10 cellular contexts compared by ENCODE assay signal in the genomic region with DNA sequence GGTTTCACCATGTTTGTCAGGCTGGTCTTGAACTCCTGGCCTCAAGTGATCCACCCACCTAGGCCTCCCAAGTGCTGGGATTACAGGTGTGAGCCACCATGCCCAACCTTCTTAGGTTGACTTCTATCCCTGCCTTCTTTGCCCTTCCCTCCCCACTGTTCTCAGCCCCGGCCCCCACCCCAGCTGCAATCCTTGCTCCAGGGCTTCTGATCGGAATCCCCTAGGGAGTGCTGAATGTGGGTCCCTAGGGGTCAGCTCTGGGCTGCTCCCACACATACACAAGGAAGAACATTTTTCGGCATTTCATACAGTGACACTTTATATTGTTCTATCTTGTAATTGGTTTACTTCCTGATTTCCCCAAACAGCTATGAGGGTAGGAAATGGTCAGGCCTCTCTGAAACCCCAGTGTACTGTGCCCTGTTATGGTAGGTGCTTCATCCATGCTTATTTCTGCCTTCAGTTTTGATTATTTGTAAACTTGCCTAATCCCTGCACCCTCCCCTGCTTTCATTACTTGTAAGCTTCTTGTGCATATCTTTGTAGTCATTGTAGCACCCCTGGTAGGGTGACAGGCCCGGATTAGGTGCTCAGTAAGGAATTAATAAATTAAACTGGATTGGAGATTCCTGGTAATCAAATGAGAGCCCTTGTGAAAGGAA. TPM values are rescaled to one million over a fixed set of nuclear protein-coding genes. Genes with fewer than 3 reads are reported as not detected.
DNase-seq lines count a peak whose midpoint lies in the region; ATAC-seq and TF ChIP-seq lines count a peak whose summit lies in the region.
"Had no signal": no experiment of that assay in that cellular context is flagged by ENCODE, and none has a peak within 500 bp of the region (broad histone marks: within the 10 kb centered on the region; RNA-seq: fewer than 3 reads in every experiment).

No MANE protein-coding gene starts in this region.

- POLR2A ChIA-PET in IMR-90 (lab: Charles Lee; ENCODE audit: unreplicated experiment): interaction anchor here (1.4 kb wide), 1 partner anchor 116 kb away, joined by 3 read pairs; no protein-coding TSS in a partner anchor

- H3K4me2 ChIP-seq in IMR-90 (ENCODE audit: low read depth, low read length): no peak overlapping the region

- no peaks in the 10 kb centered on the region for H3K9me3 ChIP-seq in IMR-90 (ENCODE audit: control insufficient read depth, insufficient read depth, low read length)
- H3K9me3 ChIP-seq in adrenal gland (replicated peaks in 1 of 3): no peaks in the 10 kb centered on the region
- no peaks in the 10 kb centered on the region for H3K9me3 ChIP-seq in mesodermal cell (ENCODE audit: control insufficient read depth, low read length)
- no peaks in the 10 kb centered on the region for H3K9me3 ChIP-seq in suprapubic skin
- H3K9me3 ChIP-seq: MG63 had no signal

- no TSS peak for BruUV-seq in IMR-90 (replicated peaks; lab: Mats Ljungman, UMichigan)

- H4K5ac ChIP-seq in IMR-90 (ENCODE audit: low read depth, low read length): peak overlapping the region; percentile 62

- H3K4ac ChIP-seq in IMR-90 (ENCODE audit: low read depth, low read length): peak overlapping the region; percentile 54

- peak overlapping the region; percentile 63 for H2BK20ac ChIP-seq in IMR-90 (ENCODE audit: low read depth, low read length)

- H3K23ac ChIP-seq in IMR-90 (ENCODE audit: low read depth, low read length): peak overlapping the region; percentile 41; the same call in 1 of the 2 replicates

- TF ChIP-seq POLR2A in IMR-90 (IDR thresholded peaks at IDR 0.05; ENCODE audit: low read depth, low read length): no peak
- no peak for TF ChIP-seq POLR2A in adrenal gland (IDR thresholded peaks at IDR 0.05)
- TF ChIP-seq POLR2A in suprapubic skin (IDR thresholded peaks at IDR 0.05): no peak

- no peak for TF ChIP-seq CTCF in IMR-90 (conservative IDR thresholded peaks at IDR 0.05; ENCODE audit: low read depth, low read length)
- TF ChIP-seq CTCF in adrenal gland (IDR thresholded peaks at IDR 0.05): no peak
- no peak for TF ChIP-seq CTCF in suprapubic skin (IDR thresholded peaks at IDR 0.05)

- in situ Hi-C loops in IMR-90 (cut with MboI; ENCODE audit: low sequenced_read_pairs): no loop called here

- peak overlapping the region; percentile 62 for H4K91ac ChIP-seq in IMR-90 (ENCODE audit: insufficient read depth, low read depth, low read length)

- H3K9ac ChIP-seq in IMR-90 (ENCODE audit: low read depth, low read length): 0 out of 2 replicates have a peak overlapping the region, but pooled peaks have one; percentile 5

- CTCF ChIA-PET in IMR-90 (lab: Yijun Ruan, JAX): interaction anchor here (0.6 to 2.8 kb wide), 25 partner anchors 9 to 297 kb away, joined by 3 to 23 read pairs (median 4); a partner anchor contains a TSS

- WGBS in IMR-90 (ENCODE audit: extremely low coverage in 2 of 2, insufficient read length in 1 of 2), 2 experiments: no CpG with 5 or more reads among the region's 4 CpGs
- WGBS in adrenal gland, 4 donors: 47 to 90% (median 64%) methylated on average over 4 of the region's 4 CpGs
- WGBS in mesodermal cell (ENCODE audit: insufficient coverage in 2 of 2), 2 experiments: 75 to 91% methylated on average over 1 of the region's 4 CpGs
- 50% methylated on average over 4 of the region's 4 CpGs for WGBS in suprapubic skin

- H2AK5ac ChIP-seq in IMR-90 (ENCODE audit: low read depth, low read length): peak overlapping the region; percentile 38; the same call in 1 of the 2 replicates

- TF ChIP-seq RAD21 in IMR-90 (IDR thresholded peaks at IDR 0.05; ENCODE audit: low read length): no peak

- H2BK15ac ChIP-seq in IMR-90 (ENCODE audit: low read depth, low read length): peak overlapping the region; percentile 1; the same call in 2 of the 3 replicates

- peak overlapping the region; percentile 76 for H2BK120ac ChIP-seq in IMR-90 (ENCODE audit: low read depth, low read length)

- ATAC-seq in IMR-90 (ENCODE audit: low read depth): peak; percentile 7
- no peak for ATAC-seq in HG03520 (IDR thresholded peaks at IDR 0.05; ENCODE audit: unreplicated experiment)

- no peak overlapping the region for H3K4me3 ChIP-seq in IMR-90 (ENCODE audit: insufficient read depth, low read depth, low read length)
- H3K4me3 ChIP-seq in adrenal gland: no peak overlapping the region
- H3K4me3 ChIP-seq in mesodermal cell (ENCODE audit: extremely low read depth, insufficient read depth, low read length, poor library complexity, severe bottlenecking): no peak overlapping the region
- no peak overlapping the region for H3K4me3 ChIP-seq in suprapubic skin

- peak overlapping the region; percentile 20; the same call in 1 of the 2 replicates for H3K27ac ChIP-seq in IMR-90 (ENCODE audit: insufficient read depth, low read length)
- peak overlapping the region in 4 of 5 donors; percentile 14 to 65 (median 42) for H3K27ac ChIP-seq in adrenal gland
- peak overlapping the region; percentile 17 for H3K27ac ChIP-seq in mesodermal cell (ENCODE audit: low read depth, low read length, severe bottlenecking)
- peak overlapping the region; percentile 71 for H3K27ac ChIP-seq in suprapubic skin

- H3K18ac ChIP-seq in IMR-90 (ENCODE audit: low read depth, low read length): peak overlapping the region; percentile 10

- dilution Hi-C loops in IMR-90 (cut with HindIII; ENCODE audit: low sequenced_read_pairs, unreplicated experiment): no loop called here

- H3K14ac ChIP-seq in IMR-90 (replicated peaks; ENCODE audit: low read depth, low read length): peak overlapping the region; percentile 23; the same call in 1 of the 2 replicates

- H4K20me1 ChIP-seq in IMR-90 (ENCODE audit: insufficient read depth, low read length): peaks cover 4% of the 10 kb centered on the region; the same call in 1 of the 2 replicates

- DNase-seq in IMR-90: no peak
- DNase-seq in adrenal gland: no peak
- peak in 1 of 2 donors; percentile 21 for DNase-seq in suprapubic skin (ENCODE audit: low spot score in 2 of 2)
- no peak for DNase-seq in HPDE6-E6E7 (ENCODE audit: extremely low spot score)
- no peak for DNase-seq in pons (ENCODE audit: low spot score)
- DNase-seq in NCI-H2081 (lab: John Stamatoyannopoulos, UW): no peak
- DNase-seq: activated CD8-positive, alpha-beta memory T cell treated with anti-CD3 and anti-CD28 coated beads, Interleukin-2, amount 50 U/mL, for 48 hours had no signal

- no peaks in the 10 kb centered on the region for H3K36me3 ChIP-seq in IMR-90 (ENCODE audit: control insufficient read depth, insufficient read depth, low read length)
- H3K36me3 ChIP-seq in adrenal gland (replicated peaks in 1 of 2): no peaks in the 10 kb centered on the region
- H3K36me3 ChIP-seq in mesodermal cell (ENCODE audit: control insufficient read depth, insufficient read depth, low read length): no peaks in the 10 kb centered on the region
- H3K36me3 ChIP-seq in suprapubic skin: no peaks in the 10 kb centered on the region
- H3K36me3 ChIP-seq: MG63 had no signal

- H2AFZ ChIP-seq in IMR-90 (replicated peaks; ENCODE audit: low read length, poor library complexity): peak overlapping the region; percentile 5

- H3K27me3 ChIP-seq in IMR-90 (ENCODE audit: control insufficient read depth, insufficient read depth, low read length) (no peaks in the 10 kb centered on the region), adrenal gland (no peaks in the 10 kb centered on the region), suprapubic skin (no peaks in the 10 kb centered on the region)
- H3K27me3 ChIP-seq: MG63 had no signal

- H3K4me1 ChIP-seq in IMR-90 (ENCODE audit: control insufficient read depth, insufficient read depth, low read length) (peaks cover 20% of the 10 kb centered on the region), adrenal gland (replicated peaks in 1 of 2) (peaks cover 13 to 54% of the 10 kb centered on the region in 2 donors), mesodermal cell (ENCODE audit: control insufficient read depth, insufficient read depth, low read length, poor library complexity, severe bottlenecking) (peaks cover 44% of the 10 kb centered on the region), suprapubic skin (peaks cover 59% of the 10 kb centered on the region)

- H4K8ac ChIP-seq in IMR-90 (ENCODE audit: low read depth in 2 of 2, low read length in 2 of 2): peak overlapping the region; percentile 14 to 70; a peak in 2 of 4 replicates

- no peak overlapping the region for H2AK9ac ChIP-seq in IMR-90 (replicated peaks; ENCODE audit: low read depth, low read length, poor library complexity)

- peaks cover 14% of the 10 kb centered on the region for H3K9me1 ChIP-seq in IMR-90 (ENCODE audit: insufficient read depth, low read length)

- H3K79me1 ChIP-seq in IMR-90 (ENCODE audit: low read depth in 1 of 2, low read length in 2 of 2): peaks cover 0 to 6% of the 10 kb centered on the region in 2 experiments; a peak in 1 of 4 replicates

- TF ChIP-seq EP300 in suprapubic skin (IDR thresholded peaks at IDR 0.05): no peak

- H3K56ac ChIP-seq in IMR-90 (ENCODE audit: extremely low read depth, insufficient read depth, low read length): peak overlapping the region; percentile 13; the same call in 1 of the 2 replicates

- peak overlapping the region; percentile 36 for H2BK5ac ChIP-seq in IMR-90 (ENCODE audit: low read depth, low read length, poor library complexity, severe bottlenecking)

- intact Hi-C loops in IMR-90 (cut with micrococcal nuclease): loop anchor here (1.0 to 5.0 kb wide), 7 partner anchors 74 to 296 kb away; a partner anchor contains a TSS
- intact Hi-C loops in adrenal gland (cut with DNase I): loop anchor here (5.0 to 10.0 kb wide), 7 partner anchors 73 to 294 kb away; a partner anchor contains a TSS

TF ChIP-seq in IMR-90, 13 proteins besides CTCF, POLR2A, EP300 and RAD21 (continues in another document):
- TF ChIP-seq FOS (IDR thresholded peaks at IDR 0.05; ENCODE audit: low read depth, low read length) (no peak), RFX5 (IDR thresholded peaks at IDR 0.05; ENCODE audit: low read depth, low read length) (no peak), SMC3 (IDR thresholded peaks at IDR 0.05; ENCODE audit: low read depth, low read length) (no peak)

RNA-seq across cellular contexts. Expression of a gene that starts 5.8 kb away (rescaled TPM):
- 230 and 484 TPM in 2 replicates for total RNA-seq in IMR-90 (2012; rRNA removed)
- 205 and 295 TPM in 2 replicates for polyA plus RNA-seq in IMR-90 (2012; rRNA removed)
- polyA plus RNA-seq in IMR-90 (2012; cell fraction: cytosol; rRNA removed): 118 and 134 TPM in 2 replicates
- 48.5 and 140 TPM in 2 replicates for polyA plus RNA-seq in IMR-90 (2012; cell fraction: nucleus; rRNA removed; ENCODE audit: low replicate concordance)
- total RNA-seq in adrenal gland: 100 to 1,000 TPM; 197 to 429 (median 293) TPM
- polyA plus RNA-seq in adrenal gland: 100 to 1,000 TPM; 144 to 521 (median 178) TPM
- 331 TPM for polyA plus RNA-seq in mesodermal cell (2013, experiment 1 of 2)
- 382 TPM for polyA plus RNA-seq in mesodermal cell (2013, experiment 2 of 2)
- 100 to 1,000 TPM; 139 to 162 (median 144) TPM for total RNA-seq in suprapubic skin

RNA-seq across cellular contexts. Expression of a gene that starts 38.1 kb away (rescaled TPM):
- total RNA-seq in IMR-90 (2012; rRNA removed): 16.9 and 20.3 TPM in 2 replicates
- polyA plus RNA-seq in IMR-90 (2012; rRNA removed): 33.8 and 46.3 TPM in 2 replicates
- 35.7 and 36.6 TPM in 2 replicates for polyA plus RNA-seq in IMR-90 (2012; cell fraction: cytosol; rRNA removed)
- 14.3 and 16.2 TPM in 2 replicates for polyA plus RNA-seq in IMR-90 (2012; cell fraction: nucleus; rRNA removed; ENCODE audit: low replicate concordance)
- 1,000 to 10,000 TPM; 1,400 to 3,548 (median 1,755) TPM for total RNA-seq in adrenal gland
- 1,000 to 10,000 TPM in 1 of 3 donors, 100 to 1,000 TPM in 2; 337 to 1,831 (median 896) TPM for polyA plus RNA-seq in adrenal gland
- 19.0 TPM for polyA plus RNA-seq in mesodermal cell (2013, experiment 1 of 2)
- 18.1 TPM for polyA plus RNA-seq in mesodermal cell (2013, experiment 2 of 2)
- total RNA-seq in suprapubic skin: 10 to 100 TPM; 30.3 to 72.8 (median 53.7) TPM

Comparison
In these comparisons a context has a peak if more than half of its experiments do, and no peak if none do; other contexts are left out.
1. H3K27ac ChIP-seq: peak in every context shown above with its lines; median percentile 71 in suprapubic skin; 42 in adrenal gland; 20 in IMR-90; 17 in mesodermal cell.
2. RNA of a gene that starts 38.1 kb away (total RNA-seq): 1,400 to 3,548 TPM in adrenal gland; 30.3 to 72.8 TPM in suprapubic skin and 16.9 to 20.3 TPM in IMR-90; every median in the first group is over 10 times any median in the second.